Comparison of ENCODE assay signal across 18 cellular contexts in the genomic region with DNA sequence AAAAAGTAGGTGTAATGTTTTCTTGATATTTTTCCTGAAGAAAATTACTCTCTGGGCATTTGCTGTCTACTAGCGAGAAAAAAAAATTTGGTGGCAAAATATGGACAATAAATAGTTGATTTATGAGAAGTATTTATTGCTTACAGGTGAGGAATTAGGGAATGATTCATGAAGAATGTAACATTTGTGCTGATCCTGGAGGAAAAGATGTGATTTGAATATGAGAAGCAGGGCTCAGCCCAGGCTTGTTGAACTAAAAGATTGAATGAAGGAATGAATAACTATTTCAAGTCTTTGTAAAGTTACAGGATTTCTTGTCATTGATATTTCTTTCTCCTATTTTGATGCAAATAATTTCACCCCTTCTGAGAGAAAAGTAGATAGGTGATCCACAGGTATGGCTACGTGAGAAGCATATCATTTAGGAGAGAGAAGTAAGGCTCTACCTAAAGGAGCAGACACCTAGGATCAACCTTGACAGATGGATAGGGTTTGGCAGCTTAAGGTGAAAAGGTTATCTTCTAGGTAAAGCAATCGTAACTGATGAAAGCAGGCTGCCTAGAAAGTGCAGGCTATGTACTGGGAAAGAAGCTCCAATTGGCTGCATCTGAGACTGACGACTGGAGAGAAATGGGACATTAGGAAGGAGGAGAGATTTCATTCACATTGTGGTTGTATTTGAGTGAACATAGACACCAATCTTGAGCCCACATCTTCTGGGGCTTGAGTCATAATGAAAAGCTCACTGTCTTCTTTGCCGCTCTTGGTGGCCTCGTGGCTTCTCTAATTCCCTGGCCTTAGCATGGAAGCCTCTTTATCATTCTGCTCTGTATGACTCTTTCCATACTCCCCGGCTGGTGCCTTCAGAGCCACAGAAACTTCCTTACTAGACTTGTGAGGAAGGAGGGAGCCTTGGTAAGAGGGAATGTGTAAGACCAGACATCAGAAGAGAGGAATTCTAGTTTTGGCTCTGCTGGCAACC.
DNase-seq lines count a peak whose midpoint lies in the region; ATAC-seq and TF ChIP-seq lines count a peak whose summit lies in the region.
"Had no signal": no experiment of that assay in that cellular context is flagged by ENCODE, and none has a peak within 500 bp of the region (broad histone marks: within the 10 kb centered on the region; RNA-seq: fewer than 3 reads in every experiment).

No MANE protein-coding gene starts in this region.

- H3K4me3 Mint-ChIP-seq in activated CD8-positive, alpha-beta T cell treated with anti-CD3 and anti-CD28 coated beads for 36 hours = no peak overlapping the region
- H3K4me3 Mint-ChIP-seq: activated CD4-positive, alpha-beta memory T cell treated with anti-CD3 and anti-CD28 coated beads for 36 hours; CD4-positive, alpha-beta memory T cell had no signal

- peaks cover 3% of the 10 kb centered on the region for H3K27me3 Mint-ChIP-seq in activated CD8-positive, alpha-beta T cell treated with anti-CD3 and anti-CD28 coated beads for 36 hours

- no peaks in the 10 kb centered on the region for H3K9me3 Mint-ChIP-seq in activated CD8-positive, alpha-beta T cell treated with anti-CD3 and anti-CD28 coated beads for 36 hours
- no peaks in the 10 kb centered on the region for H3K9me3 Mint-ChIP-seq in activated naive CD4-positive, alpha-beta T cell treated with anti-CD3 and anti-CD28 coated beads, Interleukin-2, amount 50 U/mL, for 72 hours
- H3K9me3 Mint-ChIP-seq: activated CD4-positive, alpha-beta memory T cell treated with anti-CD3 and anti-CD28 coated beads for 36 hours; CD4-positive, alpha-beta memory T cell had no signal

- CTCF ChIA-PET in activated CD8-positive, alpha-beta T cell treated with anti-CD3 and anti-CD28 coated beads for 36 hours (lab: Charles Lee) = no interaction called here

- H3K4me1 ChIP-seq in RWPE2 (ENCODE audit: insufficient read depth, poor library complexity, severe bottlenecking) = peaks cover 33% of the 10 kb centered on the region
- H3K4me1 ChIP-seq: uterus had no signal

- H3K4me3 ChIP-seq in RWPE2 (ENCODE audit: severe bottlenecking) = no peak overlapping the region
- H3K4me3 ChIP-seq: skin epidermis, uterus had no signal

- ATAC-seq in HG02870 (IDR thresholded peaks at IDR 0.05; ENCODE audit: unreplicated experiment) (peak; percentile 48), RWPE2 (ENCODE audit: low read depth) (peak; percentile 25; the same call in 1 of the 3 replicates), HG02610 (IDR thresholded peaks at IDR 0.05; ENCODE audit: unreplicated experiment) (no peak), SK-N-SH treated with all-trans-retinoic acid at 6 μM for 48 hours (no peak)
- no peak for ATAC-seq in activated CD8-positive, alpha-beta T cell treated with anti-CD3 and anti-CD28 coated beads for 36 hours
- no peak for ATAC-seq in activated naive CD4-positive, alpha-beta T cell treated with anti-CD3 and anti-CD28 coated beads, Interleukin-2, amount 50 U/mL, for 72 hours

- H3K4me1 Mint-ChIP-seq in activated CD8-positive, alpha-beta T cell treated with anti-CD3 and anti-CD28 coated beads for 36 hours (ENCODE audit: low read depth) = no peaks in the 10 kb centered on the region
- H3K4me1 Mint-ChIP-seq: CD4-positive, alpha-beta memory T cell had no signal

- no peaks in the 10 kb centered on the region for H3K36me3 ChIP-seq in RWPE2 (ENCODE audit: low read depth)
- H3K36me3 ChIP-seq: uterus had no signal

- TF ChIP-seq CTCF in RWPE2 (IDR thresholded peaks at IDR 0.05; ENCODE audit: poor library complexity, severe bottlenecking) = no peak
- TF ChIP-seq CTCF in activated CD8-positive, alpha-beta T cell treated with anti-CD3 and anti-CD28 coated beads for 36 hours (IDR thresholded peaks at IDR 0.05) = no peak

- intact Hi-C loops in activated CD8-positive, alpha-beta T cell treated with anti-CD3 and anti-CD28 coated beads for 36 hours (cut with micrococcal nuclease) = no loop called here

- POLR2A ChIA-PET in activated CD8-positive, alpha-beta T cell treated with anti-CD3 and anti-CD28 coated beads for 36 hours (lab: Charles Lee) = no interaction called here

- H3K36me3 Mint-ChIP-seq in activated CD8-positive, alpha-beta T cell treated with anti-CD3 and anti-CD28 coated beads for 36 hours (ENCODE audit: low read depth) = no peaks in the 10 kb centered on the region
- H3K36me3 Mint-ChIP-seq in activated naive CD4-positive, alpha-beta T cell treated with anti-CD3 and anti-CD28 coated beads, Interleukin-2, amount 50 U/mL, for 72 hours = no peaks in the 10 kb centered on the region
- H3K36me3 Mint-ChIP-seq: activated CD4-positive, alpha-beta memory T cell treated with anti-CD3 and anti-CD28 coated beads for 36 hours; CD4-positive, alpha-beta memory T cell had no signal

- in situ Hi-C loops in G401 (cut with HindIII; ENCODE audit: low sequenced_read_pairs) = no loop called here

- H3K27ac Mint-ChIP-seq in activated CD8-positive, alpha-beta T cell treated with anti-CD3 and anti-CD28 coated beads for 36 hours = no peak overlapping the region
- no peak overlapping the region for H3K27ac Mint-ChIP-seq in activated naive CD4-positive, alpha-beta T cell treated with anti-CD3 and anti-CD28 coated beads, Interleukin-2, amount 50 U/mL, for 72 hours
- H3K27ac Mint-ChIP-seq: activated CD4-positive, alpha-beta memory T cell treated with anti-CD3 and anti-CD28 coated beads for 36 hours had no signal

- peak overlapping the region; percentile 90 for H3K27ac ChIP-seq in RWPE2 (ENCODE audit: poor library complexity, severe bottlenecking)
- H3K27ac ChIP-seq: skin epidermis, uterus had no signal

- DNase-seq in G401 (ENCODE audit: low spot score) = peak; percentile 20
- no peak for DNase-seq in RWPE2 (ENCODE audit: low spot score)
- DNase-seq in islet precursor cell = peak; percentile 59
- no peak for DNase-seq in activated CD8-positive, alpha-beta T cell treated with anti-CD3 and anti-CD28 coated beads for 36 hours
- no peak for DNase-seq in activated naive CD4-positive, alpha-beta T cell treated with anti-CD3 and anti-CD28 coated beads, Interleukin-2, amount 50 U/mL, for 72 hours (ENCODE audit: low spot score in 2 of 2)
- DNase-seq: ACHN; activated CD4-positive, alpha-beta memory T cell treated with anti-CD3 and anti-CD28 coated beads for 36 hours; amniotic stem cell; CD4-positive, alpha-beta memory T cell; NCI-H1694; NCI-H510A; occipital lobe; stimulated activated naive CD4-positive, alpha-beta T cell treated with Interleukin-2 at 50 U/mL for 16 hours; uterus had no signal

- H3K9me3 ChIP-seq in RWPE2 (ENCODE audit: severe bottlenecking) = no peaks in the 10 kb centered on the region
- H3K9me3 ChIP-seq: uterus had no signal

- H3K27me3 ChIP-seq in RWPE2 (ENCODE audit: insufficient read depth, poor library complexity, severe bottlenecking) = no peaks in the 10 kb centered on the region
- H3K27me3 ChIP-seq: uterus had no signal

TF ChIP-seq in SK-N-SH treated with all-trans-retinoic acid at 6 μM for 48 hours, 23 proteins besides CTCF, POLR2A, EP300 and RAD21:
- no peak for TF ChIP-seq ISL1 (CRISPR knock-in tag; IDR thresholded peaks at IDR 0.05)
TF ChIP-seq in SK-N-SH treated with all-trans-retinoic acid at 6 μM for 48 hours: peak in this region for 0.

Comparison
In these comparisons a context has a peak if more than half of its experiments do, and no peak if none do; other contexts are left out.
1. DNase-seq: peak in G401 (single experiment) and islet precursor cell (single experiment); none in RWPE2 (single experiment), activated CD8-positive, alpha-beta T cell treated with anti-CD3 and anti-CD28 coated beads for 36 hours (single experiment) and activated naive CD4-positive, alpha-beta T cell treated with anti-CD3 and anti-CD28 coated beads, Interleukin-2, amount 50 U/mL, for 72 hours (0 of 2).
2. ATAC-seq: peak in HG02870 (single experiment) and RWPE2 (single experiment); none in activated CD8-positive, alpha-beta T cell treated with anti-CD3 and anti-CD28 coated beads for 36 hours (single experiment), HG02610 (single experiment), activated naive CD4-positive, alpha-beta T cell treated with anti-CD3 and anti-CD28 coated beads, Interleukin-2, amount 50 U/mL, for 72 hours (0 of 2) and SK-N-SH treated with all-trans-retinoic acid at 6 μM for 48 hours (single experiment).